In the genomic region with DNA sequence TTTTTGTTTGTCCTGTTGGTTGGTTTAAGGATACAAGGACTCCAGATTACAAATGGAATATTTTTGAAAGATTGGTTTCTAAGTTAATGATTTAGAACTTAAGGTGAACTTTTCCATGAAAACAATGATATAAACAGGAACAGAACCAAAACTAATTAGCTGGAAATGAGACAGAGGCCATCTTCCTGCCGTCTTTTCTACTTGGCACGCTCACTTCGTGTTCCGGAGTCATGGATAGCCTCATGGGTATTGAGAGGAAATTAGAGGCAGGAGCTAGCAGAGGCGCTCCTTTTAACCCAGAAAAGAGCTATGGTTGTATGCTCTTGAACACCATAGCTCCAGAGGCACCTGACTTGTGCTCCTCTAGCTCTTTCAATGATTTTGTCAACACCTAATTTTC, we compare ENCODE assay signal across 9 cellular contexts. TPM values are rescaled to one million over a fixed set of nuclear protein-coding genes. Genes with fewer than 3 reads are reported as not detected.
DNase-seq lines count a peak whose midpoint lies in the region; ATAC-seq and TF ChIP-seq lines count a peak whose summit lies in the region.
"Had no signal": no experiment of that assay in that cellular context is flagged by ENCODE, and none has a peak within 500 bp of the region (broad histone marks: within the 10 kb centered on the region; RNA-seq: fewer than 3 reads in every experiment).

No MANE protein-coding gene starts in this region.

- peak overlapping the region; percentile 40 to 94 (median 88); a peak in 21 of 22 replicates for H3K9ac ChIP-seq in BLaER1 treated with 17β-estradiol and CSF1 and Interleukin-3, amounts not matched to agents 10 nM and 100 nM

- peaks cover 29 to 47% (median 32%) of the 10 kb centered on the region in 10 experiments for H3K4me1 ChIP-seq in BLaER1 treated with 17β-estradiol and CSF1 and Interleukin-3, amounts not matched to agents 10 nM and 100 nM

- in situ Hi-C loops in KBM-7 (cut with MboI; ENCODE audit: low pct_unique_long_range_greater_than_20kb, low sequenced_read_pairs): no loop called here

- peak overlapping the region in 4 of 5 experiments; percentile 34 to 84 (median 60) for H3K4me3 Mint-ChIP-seq in brain

- peak overlapping the region; percentile 75 to 93 (median 85) for H3K4me2 ChIP-seq in BLaER1 treated with 17β-estradiol and CSF1 and Interleukin-3, amounts not matched to agents 10 nM and 100 nM

- no peaks in the 10 kb centered on the region for H3K9me3 Mint-ChIP-seq in brain

- no peaks in the 10 kb centered on the region for H3K36me3 Mint-ChIP-seq in brain

- peaks cover 14% of the 10 kb centered on the region for H3K4me1 Mint-ChIP-seq in brain

- H3K27me3 Mint-ChIP-seq in brain: peaks cover 60% of the 10 kb centered on the region

- H3K36me3 ChIP-seq in BLaER1 treated with 17β-estradiol and CSF1 and Interleukin-3, amounts not matched to agents 10 nM and 100 nM: peaks cover 0 to 22% (median 8%) of the 10 kb centered on the region in 11 experiments; a peak in 4 of 22 replicates

- peaks cover 0 to 35% (median 13%) of the 10 kb centered on the region in 11 experiments; a peak in 8 of 22 replicates for H4K20me1 ChIP-seq in BLaER1 treated with 17β-estradiol and CSF1 and Interleukin-3, amounts not matched to agents 10 nM and 100 nM

- H3K27ac Mint-ChIP-seq in brain: no peak overlapping the region

- H3K27ac ChIP-seq in BLaER1 treated with 17β-estradiol and CSF1 and Interleukin-3, amounts not matched to agents 10 nM and 100 nM: peak overlapping the region in 9 of 11 experiments; percentile 7 to 87 (median 39); a peak in 15 of 22 replicates

- no peak for TF ChIP-seq CTCF in brain (conservative IDR thresholded peaks at IDR 0.05)

- DNase-seq in KBM-7 (peak; percentile 61), lung microvascular endothelial cell (ENCODE audit: low read depth in 2 of 2) (peak; percentile 50 to 78), NCI-H1436 treated with DMSO at 0.1 percent for 48 hours (lab: John Stamatoyannopoulos, UW) (no peak)
- no peak for DNase-seq in stimulated activated naive CD4-positive, alpha-beta T cell (lab: John Stamatoyannopoulos, UW)
- DNase-seq: retina had no signal

- peak overlapping the region; percentile 84 to 100 (median 90); a peak in 19 of 20 replicates for H3K4me3 ChIP-seq in BLaER1 treated with 17β-estradiol and CSF1 and Interleukin-3, amounts not matched to agents 10 nM and 100 nM

- no peaks in the 10 kb centered on the region for H3K27me3 ChIP-seq in BLaER1 treated with 17β-estradiol and CSF1 and Interleukin-3, amounts not matched to agents 10 nM and 100 nM

- H3K9me3 ChIP-seq in BLaER1 treated with 17β-estradiol and CSF1 and Interleukin-3, amounts not matched to agents 10 nM and 100 nM (replicated peaks in 1 of 11): no peaks in the 10 kb centered on the region

- no peak for ATAC-seq in GM19395 (IDR thresholded peaks at IDR 0.05; ENCODE audit: unreplicated experiment)
- ATAC-seq in GM19397 (IDR thresholded peaks at IDR 0.05; ENCODE audit: unreplicated experiment): no peak

RNA-seq across cellular contexts. Expression of gene FAM241A, which starts 2.4 kb away (rescaled TPM):
- 0.42 TPM for polyA plus RNA-seq in brain (ENCODE audit: insufficient read depth, low read depth, low replicate concordance)
- total RNA-seq in lung microvascular endothelial cell: 6.8 and 8.1 TPM in 2 replicates

Comparison
In these comparisons a context has a peak if more than half of its experiments do, and no peak if none do; other contexts are left out.
1. DNase-seq: peak in KBM-7 (single experiment) and lung microvascular endothelial cell (2 of 2); none in stimulated activated naive CD4-positive, alpha-beta T cell (0 of 6) and NCI-H1436 treated with DMSO at 0.1 percent for 48 hours (single experiment).